Comparison of ENCODE assay signal across 8 cellular contexts in the genomic region with DNA sequence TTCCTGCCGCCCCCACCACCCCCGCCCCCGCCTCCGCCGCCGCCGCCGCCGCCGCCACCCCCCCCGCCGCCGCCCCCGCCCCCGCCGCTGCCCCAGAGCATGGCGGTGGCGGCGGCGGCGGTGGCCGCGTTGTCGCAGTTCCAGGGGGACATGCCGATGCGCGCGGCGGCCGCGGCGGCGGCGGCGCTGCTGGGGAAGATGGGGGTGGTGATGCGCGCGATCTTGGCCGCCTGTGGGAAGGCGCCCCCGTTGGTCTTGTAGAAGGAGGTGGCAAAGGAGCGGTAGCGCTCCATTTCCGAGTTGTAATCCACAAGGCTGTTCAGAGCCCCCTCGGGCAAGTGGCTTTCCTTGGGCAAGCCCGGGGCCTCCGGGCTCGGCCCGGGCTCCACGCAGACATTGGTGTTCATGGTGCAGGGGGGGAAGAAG. TPM values are rescaled to one million over a fixed set of nuclear protein-coding genes. Genes with fewer than 3 reads are reported as not detected.
DNase-seq lines count a peak whose midpoint lies in the region; ATAC-seq, FAIRE-seq and TF ChIP-seq lines count a peak whose summit lies in the region.

No MANE protein-coding gene starts in this region.

- no peak overlapping the region for H2BK15ac ChIP-seq in H1 (ENCODE audit: low read length)

- CTCF ChIA-PET in H1 (lab: Charles Lee; ENCODE audit: partially characterized antibody): interaction anchor here (1.0 to 1.4 kb wide), 3 partner anchors 8 to 97 kb away, joined by 4 to 6 read pairs (median 4); no protein-coding TSS in a partner anchor

- no peak overlapping the region for H2BK20ac ChIP-seq in H1 (ENCODE audit: low read length)

- POLR2A ChIA-PET in H1 (lab: Charles Lee; ENCODE audit: partially characterized antibody): interaction anchor here (0.6 to 1.5 kb wide), 2 partner anchors 17 to 1671 kb away, joined by 3 to 5 read pairs; no protein-coding TSS in a partner anchor

- H2BK120ac ChIP-seq in H1 (replicated peaks; ENCODE audit: low read depth, low read length): no peak overlapping the region

- peak overlapping the region; percentile 71 for H4K5ac ChIP-seq in H1 (ENCODE audit: insufficient read length, low read depth, low read length)

- H3K27me3 Mint-ChIP-seq in activated CD4-positive, alpha-beta T cell treated with anti-CD3 and anti-CD28 coated beads, Interleukin-2, amount 10 ng/mL, durations not matched to agents 24 days and 14 days: peaks cover 70% of the 10 kb centered on the region

- no peaks in the 10 kb centered on the region for H3K79me1 ChIP-seq in H1 (ENCODE audit: low read depth, low read length)

- no peak overlapping the region for H2BK12ac ChIP-seq in H1 (ENCODE audit: low read depth, low read length)

- no peaks in the 10 kb centered on the region for H3K36me3 ChIP-seq in HUES6 (ENCODE audit: control insufficient read depth, insufficient read depth, low read length)
- no peaks in the 10 kb centered on the region for H3K36me3 ChIP-seq in H1 (ENCODE audit: control insufficient read depth in 2 of 4, insufficient read depth in 4 of 4, low read length in 3 of 4)
- no peaks in the 10 kb centered on the region for H3K36me3 ChIP-seq in mucosa of descending colon (ENCODE audit: low read depth)
- no peaks in the 10 kb centered on the region for H3K36me3 ChIP-seq in upper lobe of right lung

- H3K9me3 ChIP-seq in HUES6 (ENCODE audit: control insufficient read depth, insufficient read depth, low read depth, low read length) (no peaks in the 10 kb centered on the region), H1 (ENCODE audit: insufficient read depth in 2 of 2, low read depth in 1 of 2, low read length in 1 of 2) (no peaks in the 10 kb centered on the region), mucosa of descending colon (no peaks in the 10 kb centered on the region), upper lobe of right lung (no peaks in the 10 kb centered on the region)

- peak overlapping the region; percentile 70 for H4K8ac ChIP-seq in H1 (ENCODE audit: extremely low read depth, insufficient read depth, low read length)

- H3K9ac ChIP-seq in HUES6 (ENCODE audit: low read length) (peak overlapping the region; percentile 86), H1 (replicated peaks in 1 of 4; ENCODE audit: extremely low read depth in 1 of 4, low read depth in 3 of 4, low read length in 3 of 4) (peak overlapping the region; percentile 40 to 70 (median 62); a peak in 6 of 7 replicates)

- H3K23ac ChIP-seq in H1 (ENCODE audit: insufficient read length): no peak overlapping the region

- H3K4me2 ChIP-seq in H1 (ENCODE audit: insufficient read depth in 1 of 2, low read depth in 2 of 2, low read length in 2 of 2): peak overlapping the region; percentile 87 to 97

- peak overlapping the region; percentile 64 for H3K4me3 Mint-ChIP-seq in activated CD4-positive, alpha-beta T cell treated with anti-CD3 and anti-CD28 coated beads, Interleukin-2, amount 10 ng/mL, durations not matched to agents 24 days and 14 days

- H3K56ac ChIP-seq in H1 (replicated peaks; ENCODE audit: insufficient read length, low read depth, low read length): peak overlapping the region; percentile 18

- H3K27ac ChIP-seq in HUES6 (ENCODE audit: low read depth, low read length): peak overlapping the region; percentile 65; the same call in 1 of the 2 replicates
- H3K27ac ChIP-seq in H1 (ENCODE audit: low read depth, low read length): peak overlapping the region; percentile 72
- H3K27ac ChIP-seq in upper lobe of right lung: no peak overlapping the region

- no peak overlapping the region for H3K18ac ChIP-seq in H1 (ENCODE audit: extremely low read depth, low read length)

- DNase-seq in activated CD4-positive, alpha-beta T cell treated with anti-CD3 and anti-CD28 coated beads, Interleukin-2, amount 10 ng/mL, durations not matched to agents 24 days and 14 days: peak; percentile 70
- DNase-seq in H1 (ENCODE audit: low read depth in 1 of 2, low spot score in 2 of 2): peak in 1 of 2 experiments; percentile 68
- peak; percentile 58 to 64 (median 59) for DNase-seq in mucosa of descending colon
- DNase-seq in upper lobe of right lung: peak; percentile 70
- DNase-seq in SHP77 (lab: John Stamatoyannopoulos, UW): no peak

- peaks cover 8% of the 10 kb centered on the region for H3K9me3 Mint-ChIP-seq in activated CD4-positive, alpha-beta T cell treated with anti-CD3 and anti-CD28 coated beads, Interleukin-2, amount 10 ng/mL, durations not matched to agents 24 days and 14 days

- H3K27me3 ChIP-seq in HUES6 (ENCODE audit: control insufficient read depth, insufficient read depth, low read length): peaks cover 15% of the 10 kb centered on the region; the same call in 1 of the 2 replicates
- no peaks in the 10 kb centered on the region for H3K27me3 ChIP-seq in H1 (replicated peaks in 1 of 4; ENCODE audit: control insufficient read depth in 3 of 4, extremely low read depth in 1 of 4, insufficient read depth in 3 of 4, low read length in 3 of 4)
- peaks cover 19% of the 10 kb centered on the region for H3K27me3 ChIP-seq in upper lobe of right lung

- peaks cover 17% of the 10 kb centered on the region for H3K4me1 Mint-ChIP-seq in activated CD4-positive, alpha-beta T cell treated with anti-CD3 and anti-CD28 coated beads, Interleukin-2, amount 10 ng/mL, durations not matched to agents 24 days and 14 days

- TF ChIP-seq CTCF in H1 (IDR thresholded peaks at IDR 0.05; ENCODE audit: control extremely low read depth in 1 of 3, insufficient read depth in 1 of 3, low read depth in 1 of 3, low read length in 3 of 3) (no peak), mucosa of descending colon (IDR thresholded peaks at IDR 0.05) (no peak), upper lobe of right lung (IDR thresholded peaks at IDR 0.05) (no peak)

- no peak for TF ChIP-seq RAD21 in H1 (IDR thresholded peaks at IDR 0.05 in 1 of 2, conservative IDR thresholded peaks at IDR 0.05 in 1 of 2; ENCODE audit: low read depth in 2 of 2, low read length in 2 of 2)

- H3K4me1 ChIP-seq in HUES6 (ENCODE audit: control insufficient read depth, insufficient read depth, low read length) (peaks cover 37% of the 10 kb centered on the region), H1 (replicated peaks in 1 of 4; ENCODE audit: control insufficient read depth in 3 of 4, insufficient read depth in 4 of 4, low read length in 3 of 4) (peaks cover 0 to 7% (median 2%) of the 10 kb centered on the region in 4 experiments; a peak in 3 of 7 replicates), mucosa of descending colon (ENCODE audit: low read depth) (no peaks in the 10 kb centered on the region), upper lobe of right lung (peaks cover 4% of the 10 kb centered on the region)

- H3K4ac ChIP-seq in H1 (replicated peaks; ENCODE audit: insufficient read length, low read depth, low read length): peak overlapping the region; percentile 13

- 0% methylated on average over 2 of the region's 50 CpGs; no CpG with 5 or more reads in 1 of the 2 experiments for WGBS in H1 (ENCODE audit: extremely low coverage in 1 of 2, insufficient coverage in 1 of 2, insufficient read length in 1 of 2, insufficient replicate concordance in 2 of 2, low coverage in 1 of 2, low lambda C conversion rate in 2 of 2, missing lambda C conversion rate in 1 of 2), 2 experiments

- ATAC-seq in GM21447 (IDR thresholded peaks at IDR 0.05; ENCODE audit: unreplicated experiment): peak; percentile 21
- ATAC-seq in mucosa of descending colon: peak; percentile 19
- peak; percentile 14 for ATAC-seq in upper lobe of right lung

- H2AFZ ChIP-seq in H1 (ENCODE audit: low read length): no peak overlapping the region

- intact Hi-C loops in activated CD4-positive, alpha-beta T cell treated with anti-CD3 and anti-CD28 coated beads, Interleukin-2, amount 10 ng/mL, durations not matched to agents 24 days and 14 days (cut with micrococcal nuclease): no loop called here
- intact Hi-C loops in mucosa of descending colon (cut with DNase I, micrococcal nuclease) (no loop called here), upper lobe of right lung (cut with DNase I) (no loop called here)

- peak in 1 of 2 experiments; percentile 83; a peak in 1 of 3 replicates for TF ChIP-seq EP300 in H1 (IDR thresholded peaks at IDR 0.05; ENCODE audit: borderline replicate concordance in 1 of 2, low read depth in 2 of 2, low read length in 2 of 2)

- H3K27ac Mint-ChIP-seq in activated CD4-positive, alpha-beta T cell treated with anti-CD3 and anti-CD28 coated beads, Interleukin-2, amount 10 ng/mL, durations not matched to agents 24 days and 14 days: no peak overlapping the region

- FAIRE-seq in H1 (lab: Jason Lieb, UNC): no peak

- peaks cover 0 to 5% of the 10 kb centered on the region in 2 experiments; a peak in 1 of 4 replicates for H3K79me2 ChIP-seq in H1 (ENCODE audit: control insufficient read depth in 1 of 2, insufficient read depth in 2 of 2, low read length in 2 of 2)

- H3K14ac ChIP-seq in H1 (ENCODE audit: insufficient read length): no peak overlapping the region

- H2AK5ac ChIP-seq in H1 (ENCODE audit: low read depth, low read length): no peak overlapping the region

- H4K91ac ChIP-seq in H1 (replicated peaks; ENCODE audit: insufficient read length, low read length): no peak overlapping the region

- H4K20me1 ChIP-seq in H1 (replicated peaks in 1 of 2; ENCODE audit: control insufficient read depth in 1 of 2, insufficient read depth in 2 of 2, low read length in 2 of 2): no peaks in the 10 kb centered on the region

- TF ChIP-seq POLR2A in H1 (IDR thresholded peaks at IDR 0.05; ENCODE audit: control extremely low read depth in 1 of 2, low read depth in 2 of 2, low read length in 2 of 2): peak in 1 of 2 experiments; percentile 12; a peak in 1 of 3 replicates

- H3K4me3 ChIP-seq in GM08714 (ENCODE audit: low read length): peak overlapping the region; percentile 97
- H3K4me3 ChIP-seq in HUES6 (ENCODE audit: low read depth, low read length): peak overlapping the region; percentile 88
- H3K4me3 ChIP-seq in H1 (ENCODE audit: extremely low read depth in 1 of 4, insufficient read depth in 2 of 4, low read depth in 3 of 4, low read length in 4 of 4): peak overlapping the region; percentile 64 to 99 (median 68)
- peak overlapping the region; percentile 43 for H3K4me3 ChIP-seq in mucosa of descending colon
- peak overlapping the region; percentile 56 for H3K4me3 ChIP-seq in upper lobe of right lung

- H3K23me2 ChIP-seq in H1 (ENCODE audit: low read depth, low read length): peaks cover 15% of the 10 kb centered on the region

- peak overlapping the region; percentile 27; the same call in 1 of the 2 replicates for H2BK5ac ChIP-seq in H1 (ENCODE audit: low read depth, low read length)

- H3K36me3 Mint-ChIP-seq in activated CD4-positive, alpha-beta T cell treated with anti-CD3 and anti-CD28 coated beads, Interleukin-2, amount 10 ng/mL, durations not matched to agents 24 days and 14 days (ENCODE audit: low read depth): no peaks in the 10 kb centered on the region

RNA-seq across cellular contexts. Expression of gene CXXC4, which starts 3.3 kb away (rescaled TPM):
- total RNA-seq in activated CD4-positive, alpha-beta T cell treated with anti-CD3 and anti-CD28 coated beads, Interleukin-2, amount 10 ng/mL, durations not matched to agents 24 days and 14 days: not detected in 2 replicates
- total RNA-seq in H1 (2021; fragmentation: NEBNext Ultra II Directional; extraction: Animal tissue kit (Norgen Biotek cat#: 25700)): 1.8 TPM in 2 replicates
- polyA plus RNA-seq in H1 (2011; rRNA removed): 0.60 and 1.3 TPM in 2 replicates
- polyA plus RNA-seq in H1 (2011; cell fraction: cytosol; rRNA removed): 0.74 TPM
- polyA plus RNA-seq in H1 (2011; cell fraction: nucleus; rRNA removed): 1.0 TPM
- polyA plus RNA-seq in H1 (2012, experiment 1 of 2): 0.77 to 1.9 TPM (median 0.90 TPM) in 4 replicates
- 0.24 TPM for polyA plus RNA-seq in H1 (2012, experiment 2 of 2)
- polyA plus RNA-seq in H1 (2013, experiment 1 of 2): 1.5 TPM
- polyA plus RNA-seq in H1 (2013, experiment 2 of 2): 1.2 TPM
- 1.5 and 2.2 TPM in 2 replicates for polyA minus RNA-seq in H1 (2011; rRNA and poly(A)+ RNA removed)
- 1.2 TPM for polyA minus RNA-seq in H1 (2011; cell fraction: cytosol; rRNA and poly(A)+ RNA removed)
- polyA minus RNA-seq in H1 (2011; cell fraction: nucleus; rRNA and poly(A)+ RNA removed): 6.2 TPM
- total RNA-seq in mucosa of descending colon: 1 to 10 TPM in 2 of 3 donors, under 1 TPM in 1; 0.96 to 4.2 (median 1.7) TPM
- total RNA-seq in upper lobe of right lung: 0.61 TPM

Comparison
In these comparisons a context has a peak if more than half of its experiments do, and no peak if none do; other contexts are left out.
1. H3K4me3 ChIP-seq: peak in every context shown above with its lines; median percentile 97 in GM08714; 88 in HUES6; 68 in H1; 56 in upper lobe of right lung; 43 in mucosa of descending colon.
2. DNase-seq: peak in activated CD4-positive, alpha-beta T cell treated with anti-CD3 and anti-CD28 coated beads, Interleukin-2, amount 10 ng/mL, durations not matched to agents 24 days and 14 days (single experiment), mucosa of descending colon (3 of 3) and upper lobe of right lung (single experiment); none in SHP77 (0 of 2).
3. Peak in every context shown above with its lines, with median percentiles within 50 percentile points of each other: ATAC-seq.